8 cellular contexts compared by ENCODE assay signal in genomic region chr12:57893460-57894353, GRCh38. TPM values are rescaled to one million over a fixed set of nuclear protein-coding genes. Genes with fewer than 3 reads are reported as not detected.
DNase-seq lines count a peak whose midpoint lies in the region; ATAC-seq and TF ChIP-seq lines count a peak whose summit lies in the region.

No MANE protein-coding gene starts in this region.

- peak overlapping the region; percentile 97 for H3K4ac ChIP-seq in IMR-90 (ENCODE audit: low read depth, low read length)

- in situ Hi-C loops in IMR-90 (cut with MboI; ENCODE audit: low sequenced_read_pairs): loop anchor here (10.0 kb wide), 1 partner anchor 49 kb away; the partner anchor contains the start of gene CTDSP2

- ATAC-seq in IMR-90 (ENCODE audit: low read depth): peak; percentile 67
- ATAC-seq in heart right ventricle: peak; percentile 74 to 83 (median 77)
- ATAC-seq in psoas muscle: peak; percentile 54 to 79 (median 69)
- ATAC-seq in HG03097 (IDR thresholded peaks at IDR 0.05; ENCODE audit: low FRiP score, unreplicated experiment): no peak
- no peak for ATAC-seq in activated CD8-positive, alpha-beta memory T cell treated with anti-CD3 and anti-CD28 coated beads, Interleukin-2, amount 10 ng/mL, durations not matched to agents 7 days and 5 days
- ATAC-seq in esophagus mucosa: no peak

- peak overlapping the region; percentile 99 for H3K56ac ChIP-seq in IMR-90 (ENCODE audit: extremely low read depth, insufficient read depth, low read length)

- H2BK15ac ChIP-seq in IMR-90 (ENCODE audit: low read depth, low read length): peak overlapping the region; percentile 96

- H3K9me3 ChIP-seq in IMR-90 (ENCODE audit: control insufficient read depth, insufficient read depth, low read length) (no peaks in the 10 kb centered on the region), heart right ventricle (no peaks in the 10 kb centered on the region), psoas muscle (no peaks in the 10 kb centered on the region)

- H3K27ac ChIP-seq in IMR-90 (ENCODE audit: insufficient read depth, low read length): peak overlapping the region; percentile 96
- H3K27ac ChIP-seq in heart right ventricle: peak overlapping the region; percentile 92 to 100 (median 98)
- peak overlapping the region; percentile 94 for H3K27ac ChIP-seq in psoas muscle

- peak overlapping the region; percentile 98 for H3K14ac ChIP-seq in IMR-90 (replicated peaks; ENCODE audit: low read depth, low read length)

- dilution Hi-C loops in IMR-90 (cut with HindIII; ENCODE audit: low sequenced_read_pairs, unreplicated experiment): no loop called here

- peaks cover 33% of the 10 kb centered on the region for H3K4me1 Mint-ChIP-seq in activated CD8-positive, alpha-beta memory T cell treated with anti-CD3 and anti-CD28 coated beads, Interleukin-2, amount 10 ng/mL, durations not matched to agents 7 days and 5 days

- H3K9ac ChIP-seq in IMR-90 (ENCODE audit: low read depth, low read length): peak overlapping the region; percentile 91

- H3K27me3 Mint-ChIP-seq in activated CD8-positive, alpha-beta memory T cell treated with anti-CD3 and anti-CD28 coated beads, Interleukin-2, amount 10 ng/mL, durations not matched to agents 7 days and 5 days: peaks cover 35% of the 10 kb centered on the region

- H2AFZ ChIP-seq in IMR-90 (replicated peaks; ENCODE audit: low read length, poor library complexity): peak overlapping the region; percentile 86

- H3K36me3 ChIP-seq in IMR-90 (ENCODE audit: control insufficient read depth, insufficient read depth, low read length): no peaks in the 10 kb centered on the region
- no peaks in the 10 kb centered on the region for H3K36me3 ChIP-seq in heart right ventricle
- H3K36me3 ChIP-seq in psoas muscle (ENCODE audit: insufficient read depth in 1 of 2, low read depth in 1 of 2): no peaks in the 10 kb centered on the region

- H2AK9ac ChIP-seq in IMR-90 (replicated peaks; ENCODE audit: low read depth, low read length, poor library complexity): peak overlapping the region; percentile 80

- intact Hi-C loops in IMR-90 (cut with micrococcal nuclease) (no loop called here), heart right ventricle (cut with DNase I) (loop anchor here in 5 of 10 donors (2.0 kb wide), 4 partner anchors 49 to 57 kb away; no protein-coding TSS in a partner anchor), psoas muscle (cut with DNase I) (loop anchor here in 1 of 2 donors (2.0 kb wide), 1 partner anchor 61 kb away; no protein-coding TSS in a partner anchor)

- H3K18ac ChIP-seq in IMR-90 (ENCODE audit: low read depth, low read length): peak overlapping the region; percentile 97

- H3K4me3 Mint-ChIP-seq in activated CD8-positive, alpha-beta memory T cell treated with anti-CD3 and anti-CD28 coated beads, Interleukin-2, amount 10 ng/mL, durations not matched to agents 7 days and 5 days: no peak overlapping the region

- H3K4me1 ChIP-seq in IMR-90 (ENCODE audit: control insufficient read depth, insufficient read depth, low read length) (peaks cover 66% of the 10 kb centered on the region), heart right ventricle (peaks cover 32 to 100% (median 93%) of the 10 kb centered on the region in 9 donors), psoas muscle (peaks cover 82% of the 10 kb centered on the region)

- peak overlapping the region; percentile 79 to 95 for H4K8ac ChIP-seq in IMR-90 (ENCODE audit: low read depth in 2 of 2, low read length in 2 of 2)

- DNase-seq in AG09319 (ENCODE audit: extremely low read depth, low read depth) (peak; percentile 78), IMR-90 (peak; percentile 91), amygdala (lab: John Stamatoyannopoulos, UW) (peak in 54 of 56 donors; percentile 31 to 94 (median 78)), heart right ventricle (peak; percentile 93 to 95), psoas muscle (peak; percentile 92 to 96)
- no peak for DNase-seq in activated CD8-positive, alpha-beta memory T cell treated with anti-CD3 and anti-CD28 coated beads, Interleukin-2, amount 10 ng/mL, durations not matched to agents 7 days and 5 days

- WGBS in IMR-90 (ENCODE audit: extremely low coverage in 2 of 2, insufficient read length in 1 of 2), 2 experiments: 40% methylated on average over 4 of the region's 13 CpGs; no CpG with 5 or more reads in 1 of the 2 experiments
- WGBS in heart right ventricle, 2 donors: 12 to 13% methylated on average over 13 of the region's 13 CpGs
- WGBS in psoas muscle, 3 donors: 16 to 24% (median 23%) methylated on average over 13 of the region's 13 CpGs

- peak overlapping the region; percentile 95 for H2BK20ac ChIP-seq in IMR-90 (ENCODE audit: low read depth, low read length)

- POLR2A ChIA-PET in IMR-90 (lab: Charles Lee; ENCODE audit: unreplicated experiment): interaction anchor here (0.6 to 1.3 kb wide), 4 partner anchors 11 to 51 kb away, joined by 3 to 7 read pairs (median 4); no protein-coding TSS in a partner anchor

- BruUV-seq in IMR-90 (replicated peaks; lab: Mats Ljungman, UMichigan): no TSS peak

- H3K27ac Mint-ChIP-seq in activated CD8-positive, alpha-beta memory T cell treated with anti-CD3 and anti-CD28 coated beads, Interleukin-2, amount 10 ng/mL, durations not matched to agents 7 days and 5 days: no peak overlapping the region

- H3K79me1 ChIP-seq in IMR-90 (ENCODE audit: low read depth in 1 of 2, low read length in 2 of 2): peaks cover 22 to 77% of the 10 kb centered on the region in 2 experiments

- H4K5ac ChIP-seq in IMR-90 (ENCODE audit: low read depth, low read length): peak overlapping the region; percentile 89

- peak overlapping the region; percentile 98 for H2BK120ac ChIP-seq in IMR-90 (ENCODE audit: low read depth, low read length)

- peak overlapping the region; percentile 75 for H3K4me2 ChIP-seq in IMR-90 (ENCODE audit: low read depth, low read length)

- peak overlapping the region; percentile 98 for H2AK5ac ChIP-seq in IMR-90 (ENCODE audit: low read depth, low read length)

- CTCF ChIA-PET in IMR-90 (lab: Yijun Ruan, JAX): interaction anchor here (1.0 to 1.2 kb wide), 2 partner anchors 10 to 28 kb away, joined by 3 to 4 read pairs; no protein-coding TSS in a partner anchor
- CTCF ChIA-PET in activated CD8-positive, alpha-beta memory T cell treated with anti-CD3 and anti-CD28 coated beads, Interleukin-2, amount 10 ng/mL, durations not matched to agents 7 days and 5 days (lab: Charles Lee): interaction anchor here (2.2 to 7.6 kb wide), 4 partner anchors 12 to 58 kb away, joined by 11 to 56 read pairs (median 22); partner anchors contain the start of gene CTDSP2

- H3K36me3 Mint-ChIP-seq in activated CD8-positive, alpha-beta memory T cell treated with anti-CD3 and anti-CD28 coated beads, Interleukin-2, amount 10 ng/mL, durations not matched to agents 7 days and 5 days: no peaks in the 10 kb centered on the region

- peaks cover 44% of the 10 kb centered on the region for H3K9me1 ChIP-seq in IMR-90 (ENCODE audit: insufficient read depth, low read length)

- TF ChIP-seq POLR2A in IMR-90 (IDR thresholded peaks at IDR 0.05; ENCODE audit: low read depth, low read length): 0 out of 2 replicates have a peak, but pooled peaks have one; percentile 42

- no peaks in the 10 kb centered on the region for H3K27me3 ChIP-seq in IMR-90 (ENCODE audit: control insufficient read depth, insufficient read depth, low read length)
- H3K27me3 ChIP-seq in heart right ventricle: no peaks in the 10 kb centered on the region
- no peaks in the 10 kb centered on the region for H3K27me3 ChIP-seq in psoas muscle (ENCODE audit: insufficient read depth in 3 of 3, low read length in 2 of 3)

- TF ChIP-seq CTCF in AG09319 (IDR thresholded peaks at IDR 0.05; ENCODE audit: low read depth, low read length): no peak; the same call in 1 of the 2 replicates
- TF ChIP-seq CTCF in IMR-90 (conservative IDR thresholded peaks at IDR 0.05; ENCODE audit: low read depth, low read length): 0 out of 2 replicates have a peak, but pooled peaks have one; percentile 17
- TF ChIP-seq CTCF in heart right ventricle (IDR thresholded peaks at IDR 0.05): peak in 5 of 9 donors; percentile 10 to 44 (median 20)
- TF ChIP-seq CTCF in psoas muscle (IDR thresholded peaks at IDR 0.05): peak; percentile 13

- peak; percentile 32; the same call in 1 of the 2 replicates for TF ChIP-seq RAD21 in IMR-90 (IDR thresholded peaks at IDR 0.05; ENCODE audit: low read length)

- H3K9me3 Mint-ChIP-seq in activated CD8-positive, alpha-beta memory T cell treated with anti-CD3 and anti-CD28 coated beads, Interleukin-2, amount 10 ng/mL, durations not matched to agents 7 days and 5 days (ENCODE audit: low read depth): no peaks in the 10 kb centered on the region

- H2BK5ac ChIP-seq in IMR-90 (ENCODE audit: low read depth, low read length, poor library complexity, severe bottlenecking): peak overlapping the region; percentile 96

- H3K4me3 ChIP-seq in IMR-90 (ENCODE audit: insufficient read depth, low read depth, low read length) (peak overlapping the region; percentile 5; the same call in 1 of the 2 replicates), heart right ventricle (peak overlapping the region in 7 of 10 donors; percentile 0 to 30 (median 9)), psoas muscle (peak overlapping the region; percentile 42)

- peak overlapping the region; percentile 99 for H3K23ac ChIP-seq in IMR-90 (ENCODE audit: low read depth, low read length)

- H4K20me1 ChIP-seq in IMR-90 (ENCODE audit: insufficient read depth, low read length): no peaks in the 10 kb centered on the region

- H4K91ac ChIP-seq in IMR-90 (ENCODE audit: insufficient read depth, low read depth, low read length): peak overlapping the region; percentile 96

RNA-seq across cellular contexts. Expression of gene CTDSP2, which starts 47.2 kb away (rescaled TPM):
- 79.4 and 114 TPM in 2 replicates for total RNA-seq in IMR-90 (2012; rRNA removed)
- 150 and 156 TPM in 2 replicates for polyA plus RNA-seq in IMR-90 (2012; rRNA removed)
- 134 and 187 TPM in 2 replicates for polyA plus RNA-seq in IMR-90 (2012; cell fraction: cytosol; rRNA removed)
- 152 and 213 TPM in 2 replicates for polyA plus RNA-seq in IMR-90 (2012; cell fraction: nucleus; rRNA removed; ENCODE audit: low replicate concordance)
- 100 to 1,000 TPM in 2 of 10 donors, 10 to 100 TPM in 8; 76.4 to 138 (median 86.3) TPM for total RNA-seq in heart right ventricle
- polyA plus RNA-seq in heart right ventricle: 10 to 100 TPM; 31.2 to 31.7 TPM
- total RNA-seq in psoas muscle: 10 to 100 TPM; 71.3 to 91.8 (median 80.0) TPM
- polyA plus RNA-seq in psoas muscle: 10 to 100 TPM; 13.9 to 64.7 (median 44.5) TPM
- 100 to 1,000 TPM in 1 of 2 experiments, 10 to 100 TPM in 1; 76.2 to 103 TPM for total RNA-seq in activated CD8-positive, alpha-beta memory T cell treated with anti-CD3 and anti-CD28 coated beads, Interleukin-2, amount 10 ng/mL, durations not matched to agents 7 days and 5 days
- total RNA-seq in esophagus mucosa: 49.8 TPM

RNA-seq across cellular contexts. Expression of gene ATP23, which starts 47.7 kb away (rescaled TPM):
- total RNA-seq in IMR-90 (2012; rRNA removed) (7.2 TPM in 2 replicates), heart right ventricle (1 to 10 TPM; 2.8 to 8.5 (median 6.4) TPM), psoas muscle (10 to 100 TPM in 2 of 4 donors, 1 to 10 TPM in 2; 7.4 to 13.5 (median 9.5) TPM), esophagus mucosa (7.6 TPM)
- polyA plus RNA-seq in IMR-90 (2012; rRNA removed) (5.4 and 6.4 TPM in 2 replicates), heart right ventricle (10 to 100 TPM in 1 of 2 donors, 1 to 10 TPM in 1; 6.8 to 11.3 TPM), psoas muscle (10 to 100 TPM in 1 of 3 donors, 1 to 10 TPM in 2; 6.3 to 28.8 (median 8.7) TPM)
- 1.8 and 3.0 TPM in 2 replicates for polyA plus RNA-seq in IMR-90 (2012; cell fraction: cytosol; rRNA removed)
- polyA plus RNA-seq in IMR-90 (2012; cell fraction: nucleus; rRNA removed; ENCODE audit: low replicate concordance): 0.52 and 3.2 TPM in 2 replicates
- 10 to 100 TPM; 14.8 to 21.0 TPM for total RNA-seq in activated CD8-positive, alpha-beta memory T cell treated with anti-CD3 and anti-CD28 coated beads, Interleukin-2, amount 10 ng/mL, durations not matched to agents 7 days and 5 days

Comparison
In these comparisons a context has a peak if more than half of its experiments do, and no peak if none do; other contexts are left out.
1. ATAC-seq: peak in IMR-90 (single experiment), heart right ventricle (8 of 8) and psoas muscle (4 of 4); none in HG03097 (single experiment), activated CD8-positive, alpha-beta memory T cell treated with anti-CD3 and anti-CD28 coated beads, Interleukin-2, amount 10 ng/mL, durations not matched to agents 7 days and 5 days (single experiment) and esophagus mucosa (single experiment).
2. Peak in every context shown above with its lines, with median percentiles within 50 percentile points of each other: H3K27ac ChIP-seq and H3K4me3 ChIP-seq.